ENCODE assay signal across 8 cellular contexts in genomic region chr2:96022701-96023522, GRCh38. TPM values are rescaled to one million over a fixed set of nuclear protein-coding genes. Genes with fewer than 3 reads are reported as not detected.
DNase-seq lines count a peak whose midpoint lies in the region; ATAC-seq, FAIRE-seq and TF ChIP-seq lines count a peak whose summit lies in the region.
"Not testable (repeated sequence)": the region's sequence is repeated elsewhere in the genome, so short reads cannot be mapped to it uniquely, and the experiment has no call there.

No MANE protein-coding gene starts in this region.

- DNase-seq in Panc1 (ENCODE audit: low read depth, low spot score), result peak; percentile 46
- peak; percentile 56 for DNase-seq in activated T-cell treated with anti-CD3 and anti-CD28 coated beads for 48 hours (ENCODE audit: low read depth)
- DNase-seq in effector CD4-positive, alpha-beta T cell, result peak; percentile 65
- DNase-seq in left kidney (ENCODE audit: low read depth, low spot score), result peak; percentile 92
- not testable (repeated sequence) for DNase-seq in smooth muscle cell (lab: John Stamatoyannopoulos, UW; ENCODE audit: unreplicated experiment)
- peak; percentile 78 for DNase-seq in urothelium cell line (ENCODE audit: low spot score)

- not testable (repeated sequence) for FAIRE-seq in urothelium cell line (lab: Jason Lieb, UNC)

- TF ChIP-seq CTCF in GM12874 (IDR thresholded peaks at IDR 0.05; ENCODE audit: insufficient read depth, low read depth, low read length) (peak; percentile 80), Panc1 (IDR thresholded peaks at IDR 0.05) (peak; percentile 91), smooth muscle cell (IDR thresholded peaks at IDR 0.05; ENCODE audit: borderline replicate concordance, insufficient read depth, poor library complexity, severe bottlenecking) (peak; percentile 75)

- CTCF ChIA-PET in Panc1 (lab: Charles Lee), result interaction anchor here (0.6 to 1.7 kb wide), 4 partner anchors 30 to 504 kb away, joined by 3 to 12 read pairs (median 8); partner anchors contain the start of gene ADRA2B

- H3K27me3 ChIP-seq in Panc1 (ENCODE audit: control insufficient read depth, insufficient read depth, low read length); smooth muscle cell (ENCODE audit: low read depth): not testable (repeated sequence)

- H3K36me3 ChIP-seq in Panc1 (ENCODE audit: control insufficient read depth, insufficient read depth, low read length); smooth muscle cell (ENCODE audit: low read depth): not testable (repeated sequence)

- H3K27ac ChIP-seq in Panc1 (ENCODE audit: low read length); smooth muscle cell (ENCODE audit: low read depth): not testable (repeated sequence)

- WGBS in smooth muscle cell (ENCODE audit: low lambda C conversion rate), result 69% methylated on average over 17 of the region's 20 CpGs

- H3K4me1 ChIP-seq in Panc1 (ENCODE audit: control insufficient read depth, insufficient read depth, low read length); smooth muscle cell (ENCODE audit: low read depth): not testable (repeated sequence)

- H3K4me3 ChIP-seq in Panc1 (ENCODE audit: low read depth in 2 of 2, low read length in 2 of 2); smooth muscle cell: not testable (repeated sequence)

- not testable (repeated sequence) for H4K20me1 ChIP-seq in smooth muscle cell (ENCODE audit: low read depth)

- BruUV-seq in Panc1 (replicated peaks; lab: Mats Ljungman, UMichigan), result not testable (repeated sequence)

- not testable (repeated sequence) for H3K4me2 ChIP-seq in smooth muscle cell

- in situ Hi-C loops in Panc1 (cut with HindIII; ENCODE audit: low pct_unique_long_range_greater_than_20kb, low sequenced_read_pairs), result not testable (repeated sequence)

- H3F3A ChIP-seq in smooth muscle cell (ENCODE audit: low read depth), result not testable (repeated sequence)

- not testable (repeated sequence) for H3K9me3 ChIP-seq in Panc1 (ENCODE audit: control insufficient read depth, insufficient read depth, low read depth, low read length); smooth muscle cell (replicated peaks; ENCODE audit: low read depth)

- ATAC-seq in HG02885 (IDR thresholded peaks at IDR 0.05; ENCODE audit: poor library complexity, unreplicated experiment), result peak; percentile 83
- ATAC-seq in Panc1, result peak; percentile 98

- intact Hi-C loops in Panc1 (cut with micrococcal nuclease; ENCODE audit: unreplicated experiment), result not testable (repeated sequence)

- POLR2A ChIA-PET in Panc1 (lab: Charles Lee), result interaction anchor here (0.6 kb wide), 1 partner anchor 118 kb away, joined by 3 read pairs; no protein-coding TSS in a partner anchor

- H3K79me2 ChIP-seq in smooth muscle cell (ENCODE audit: low read depth), result not testable (repeated sequence)

- H3K9ac ChIP-seq in smooth muscle cell (ENCODE audit: low read depth), result not testable (repeated sequence)

- not testable (repeated sequence) for H2AFZ ChIP-seq in smooth muscle cell (ENCODE audit: low read depth)

RNA-seq across cellular contexts. Expression of gene GPAT2, which starts 11.8 kb away (rescaled TPM):
- total RNA-seq in Panc1 (2021; ENCODE audit: unreplicated experiment), result not detected
- not detected for polyA plus RNA-seq in Panc1 (2012; ENCODE audit: insufficient read length)
- total RNA-seq in smooth muscle cell, result not detected in 2 replicates
- polyA plus RNA-seq in smooth muscle cell, result 0.29 and 0.32 TPM in 2 replicates

RNA-seq across cellular contexts. Expression of gene ANKRD36C, which starts 31.3 kb away (rescaled TPM):
- 22.0 TPM for total RNA-seq in Panc1 (2021; ENCODE audit: unreplicated experiment)
- 3.1 TPM for polyA plus RNA-seq in Panc1 (2012; ENCODE audit: insufficient read length)
- total RNA-seq in smooth muscle cell, result 43.1 and 51.6 TPM in 2 replicates
- 17.8 and 25.1 TPM in 2 replicates for polyA plus RNA-seq in smooth muscle cell
